22 cellular contexts compared by ENCODE assay signal in genomic region chr2:116676776-116677175, GRCh38.
"Had no signal": no experiment of that assay in that cellular context is flagged by ENCODE, and none has a peak within 500 bp of the region (broad histone marks: within the 10 kb centered on the region; RNA-seq: fewer than 3 reads in every experiment).

No MANE protein-coding gene starts in this region.

- H3K4me3 ChIP-seq: coronary artery, esophagus squamous epithelium, gastrocnemius medialis, heart right ventricle, left lung, lower lobe of right lung, mucosa of descending colon had no signal

- ATAC-seq: effector memory CD8-positive, alpha-beta T cell; esophagus mucosa; gastrocnemius medialis; heart right ventricle; left cardiac atrium; left lung; left ventricle myocardium superior; lower lobe of right lung; mucosa of descending colon had no signal

- DNase-seq: effector CD8-positive, alpha-beta T cell; effector memory CD8-positive, alpha-beta T cell; endodermal cell; erythroblast; esophagus squamous epithelium; foreskin fibroblast; foreskin melanocyte; gastrocnemius medialis; glutamatergic neuron; head of caudate nucleus; heart right ventricle; hippocampal formation; left cardiac atrium; left lung; left ventricle myocardium superior; lower lobe of right lung; mesenchymal stem cell; mucosa of descending colon; naive B cell had no signal

- H3K27me3 ChIP-seq: esophagus squamous epithelium, gastrocnemius medialis, heart right ventricle, left lung had no signal

- H3K9me3 ChIP-seq: gastrocnemius medialis, lower lobe of right lung, mucosa of descending colon had no signal

- H3K36me3 ChIP-seq: esophagus squamous epithelium, gastrocnemius medialis, heart right ventricle, left lung, lower lobe of right lung had no signal

- H3K27ac ChIP-seq: coronary artery, epithelial cell of prostate, esophagus squamous epithelium, gastrocnemius medialis, heart right ventricle, left lung, lower lobe of right lung had no signal
